ENCODE assay signal across 26 cellular contexts in genomic region chr9:17907780-17908513, GRCh38.
DNase-seq lines count a peak whose midpoint lies in the region; ATAC-seq and TF ChIP-seq lines count a peak whose summit lies in the region.
"Had no signal": no experiment of that assay in that cellular context is flagged by ENCODE, and none has a peak within 500 bp of the region (broad histone marks: within the 10 kb centered on the region; RNA-seq: fewer than 3 reads in every experiment).

No MANE protein-coding gene starts in this region.

- ATAC-seq in Right ventricle myocardium superior (ENCODE audit: poor library complexity), result peak; percentile 29
- ATAC-seq in heart left ventricle, result no peak
- no peak for ATAC-seq in CD4-positive, alpha-beta T cell (ENCODE audit: poor library complexity)
- no peak for ATAC-seq in left lung
- ATAC-seq: HCT116; naive thymus-derived CD4-positive, alpha-beta T cell had no signal

- no peaks in the 10 kb centered on the region for H3K36me3 ChIP-seq in heart left ventricle
- H3K36me3 ChIP-seq in transverse colon, result no peaks in the 10 kb centered on the region
- H3K36me3 ChIP-seq in left lung, result no peaks in the 10 kb centered on the region
- H3K36me3 ChIP-seq: MG63, pancreas, right lobe of liver, upper lobe of right lung, WERI-Rb-1 had no signal

- H3K4me1 Mint-ChIP-seq in glutamatergic neuron (ENCODE audit: low read depth, unreplicated experiment) (no peaks in the 10 kb centered on the region), neural crest cell (peaks cover 20% of the 10 kb centered on the region)
- H3K4me1 Mint-ChIP-seq in CD4-positive, alpha-beta T cell (ENCODE audit: low read depth), result no peaks in the 10 kb centered on the region
- H3K4me1 Mint-ChIP-seq: activated naive CD4-positive, alpha-beta T cell treated with anti-CD3 and anti-CD28 coated beads, Interleukin-2, amount 50 U/mL, for 24 hours; CD4-positive, alpha-beta memory T cell; central memory CD8-positive, alpha-beta T cell; naive thymus-derived CD4-positive, alpha-beta T cell had no signal

- H3K9me3 Mint-ChIP-seq in glutamatergic neuron (ENCODE audit: unreplicated experiment) (peaks cover 2% of the 10 kb centered on the region), neural crest cell (no peaks in the 10 kb centered on the region)
- peaks cover 2% of the 10 kb centered on the region for H3K9me3 Mint-ChIP-seq in CD4-positive, alpha-beta T cell

- WGBS in heart left ventricle, 4 donors, result 54 to 63% (median 58%) methylated on average over 13 of the region's 13 CpGs
- 36 to 51% methylated on average over 8 to 13 of the region's 13 CpGs for WGBS in transverse colon (ENCODE audit: low coverage in 1 of 2), 2 donors

- no peak for TF ChIP-seq CTCF in heart left ventricle (IDR thresholded peaks at IDR 0.05)
- no peak for TF ChIP-seq CTCF in glutamatergic neuron (IDR thresholded peaks at IDR 0.05; ENCODE audit: partially characterized antibody, unreplicated experiment)
- TF ChIP-seq CTCF in neural crest cell (conservative IDR thresholded peaks at IDR 0.05), result no peak
- no peak for TF ChIP-seq CTCF in transverse colon (IDR thresholded peaks at IDR 0.05)
- no peak for TF ChIP-seq CTCF in CD4-positive, alpha-beta T cell (IDR thresholded peaks at IDR 0.05)
- no peak for TF ChIP-seq CTCF in left lung (IDR thresholded peaks at IDR 0.05)

- H3K27ac Mint-ChIP-seq in glutamatergic neuron (ENCODE audit: unreplicated experiment) (no peak overlapping the region), neural crest cell (ENCODE audit: unreplicated experiment) (no peak overlapping the region)
- H3K27ac Mint-ChIP-seq in CD4-positive, alpha-beta T cell, result no peak overlapping the region
- H3K27ac Mint-ChIP-seq: activated naive CD4-positive, alpha-beta T cell treated with anti-CD3 and anti-CD28 coated beads, Interleukin-2, amount 50 U/mL, for 24 hours; naive thymus-derived CD4-positive, alpha-beta T cell; stimulated activated naive CD8-positive, alpha-beta T cell treated with anti-CD3 and anti-CD28 coated beads, Interleukin-15, Interleukin-2, amounts not matched to agents 100 ng/mL and 50 ng/mL, for 24 hours had no signal

- POLR2A ChIA-PET in CD4-positive, alpha-beta T cell (lab: Charles Lee), result no interaction called here

- H3K36me3 Mint-ChIP-seq in glutamatergic neuron (ENCODE audit: unreplicated experiment), result peaks cover 3% of the 10 kb centered on the region
- H3K36me3 Mint-ChIP-seq in neural crest cell (ENCODE audit: low read depth), result peaks cover 4% of the 10 kb centered on the region
- H3K36me3 Mint-ChIP-seq in CD4-positive, alpha-beta T cell (ENCODE audit: low read depth), result no peaks in the 10 kb centered on the region
- H3K36me3 Mint-ChIP-seq: CD4-positive, alpha-beta memory T cell had no signal

- TF ChIP-seq POLR2A in heart left ventricle (IDR thresholded peaks at IDR 0.05) (no peak), transverse colon (IDR thresholded peaks at IDR 0.05) (no peak)

- H3K27ac ChIP-seq in heart left ventricle (no peak overlapping the region), transverse colon (peak overlapping the region; percentile 73 to 89 (median 81)), left lung (no peak overlapping the region)
- no peak overlapping the region for H3K27ac ChIP-seq in CD4-positive, alpha-beta T cell (ENCODE audit: low read depth, low read length)
- H3K27ac ChIP-seq: 22Rv1, epithelial cell of prostate, foreskin keratinocyte, pancreas, upper lobe of right lung, WERI-Rb-1 had no signal

- CTCF ChIA-PET in CD4-positive, alpha-beta T cell (lab: Charles Lee), result no interaction called here

- H3K4me3 Mint-ChIP-seq in glutamatergic neuron (ENCODE audit: unreplicated experiment) (peak overlapping the region; percentile 87), neural crest cell (peak overlapping the region; percentile 85)
- no peak overlapping the region for H3K4me3 Mint-ChIP-seq in CD4-positive, alpha-beta T cell
- H3K4me3 Mint-ChIP-seq: activated naive CD4-positive, alpha-beta T cell treated with anti-CD3 and anti-CD28 coated beads, Interleukin-2, amount 50 U/mL, for 24 hours; CD4-positive, alpha-beta memory T cell; central memory CD8-positive, alpha-beta T cell; naive thymus-derived CD4-positive, alpha-beta T cell; stimulated activated naive CD8-positive, alpha-beta T cell treated with anti-CD3 and anti-CD28 coated beads, Interleukin-15, Interleukin-2, amounts not matched to agents 100 ng/mL and 50 ng/mL, for 24 hours had no signal

- intact Hi-C loops in Right ventricle myocardium superior (cut with DNase I) (no loop called here), heart left ventricle (cut with DNase I) (no loop called here), transverse colon (cut with DNase I; ENCODE audit: low total_unique reads) (no loop called here), left lung (cut with DNase I) (no loop called here)
- intact Hi-C loops in CD4-positive, alpha-beta T cell (cut with DNase I, micrococcal nuclease), result no loop called here

- H3K4me1 ChIP-seq in heart left ventricle (peaks cover 0 to 22% (median 2%) of the 10 kb centered on the region in 12 donors), transverse colon (peaks cover 0 to 17% (median 7%) of the 10 kb centered on the region in 4 donors), left lung (no peaks in the 10 kb centered on the region)
- H3K4me1 ChIP-seq: foreskin keratinocyte, pancreas, upper lobe of right lung had no signal

- H3K4me3 ChIP-seq in heart left ventricle (no peak overlapping the region), transverse colon (peak overlapping the region in 3 of 4 donors; percentile 53 to 72 (median 56)), left lung (no peak overlapping the region)
- H3K4me3 ChIP-seq: MG63, pancreas, upper lobe of right lung had no signal

- H3K9me3 ChIP-seq in heart left ventricle (no peaks in the 10 kb centered on the region), transverse colon (no peaks in the 10 kb centered on the region), left lung (no peaks in the 10 kb centered on the region)
- no peaks in the 10 kb centered on the region for H3K9me3 ChIP-seq in CD4-positive, alpha-beta T cell (ENCODE audit: control insufficient read depth, low read length)
- H3K9me3 ChIP-seq: MG63, pancreas, right lobe of liver, upper lobe of right lung had no signal

- peaks cover 20% of the 10 kb centered on the region for H3K27me3 Mint-ChIP-seq in glutamatergic neuron (ENCODE audit: unreplicated experiment)
- H3K27me3 Mint-ChIP-seq in neural crest cell (ENCODE audit: low read depth), result peaks cover 69% of the 10 kb centered on the region
- H3K27me3 Mint-ChIP-seq in CD4-positive, alpha-beta T cell, result peaks cover 25% of the 10 kb centered on the region
- H3K27me3 Mint-ChIP-seq: central memory CD8-positive, alpha-beta T cell had no signal

- peaks cover 7 to 54% (median 25%) of the 10 kb centered on the region in 9 donors for H3K27me3 ChIP-seq in heart left ventricle
- H3K27me3 ChIP-seq in transverse colon, result peaks cover 20% of the 10 kb centered on the region
- H3K27me3 ChIP-seq in CD4-positive, alpha-beta T cell (ENCODE audit: control insufficient read depth, insufficient read depth, low read length), result peaks cover 19% of the 10 kb centered on the region
- peaks cover 32 to 44% of the 10 kb centered on the region in 2 donors for H3K27me3 ChIP-seq in left lung

- no peak for TF ChIP-seq EP300 in transverse colon (IDR thresholded peaks at IDR 0.05; ENCODE audit: low read depth)

- in situ Hi-C loops in transverse colon (cut with MboI; ENCODE audit: low pct_ligation_motif_present in 1 of 4, low pct_unique_long_range_greater_than_20kb in 1 of 4, low sequenced_read_pairs in 3 of 4), result no loop called here

- no peak for DNase-seq in Right ventricle myocardium superior
- no peak for DNase-seq in heart left ventricle
- DNase-seq in glutamatergic neuron, result no peak
- no peak for DNase-seq in neural crest cell (ENCODE audit: low read depth, low spot score)
- DNase-seq in transverse colon, result peak; percentile 22
- no peak for DNase-seq in CD4-positive, alpha-beta T cell
- DNase-seq in left lung, result no peak
- DNase-seq in cerebellar nuclear complex (lab: John Stamatoyannopoulos, UW), result no peak
- DNase-seq: activated CD4-positive, alpha-beta T cell treated with anti-CD3 and anti-CD28 coated beads, Interleukin-2, amount 50 U/mL, for 4 hours; CD4-positive, alpha-beta memory T cell; foreskin keratinocyte; hypothalamus; MG63; naive thymus-derived CD4-positive, alpha-beta T cell; NCI-H1417 treated with DMSO at 0.1 percent for 48 hours; NCI-H446 treated with DMSO at 0.1 percent for 48 hours; upper lobe of right lung had no signal

Comparison
In these comparisons a context has a peak if more than half of its experiments do, and no peak if none do; other contexts are left out.
1. H3K27ac ChIP-seq: peak in transverse colon (4 of 4); none in heart left ventricle (0 of 12), CD4-positive, alpha-beta T cell (single experiment) and left lung (0 of 2).
2. H3K4me3 ChIP-seq: peak in transverse colon (3 of 4); none in heart left ventricle (0 of 12) and left lung (0 of 2).